1 cellular context compared by ENCODE assay signal in the genomic region with DNA sequence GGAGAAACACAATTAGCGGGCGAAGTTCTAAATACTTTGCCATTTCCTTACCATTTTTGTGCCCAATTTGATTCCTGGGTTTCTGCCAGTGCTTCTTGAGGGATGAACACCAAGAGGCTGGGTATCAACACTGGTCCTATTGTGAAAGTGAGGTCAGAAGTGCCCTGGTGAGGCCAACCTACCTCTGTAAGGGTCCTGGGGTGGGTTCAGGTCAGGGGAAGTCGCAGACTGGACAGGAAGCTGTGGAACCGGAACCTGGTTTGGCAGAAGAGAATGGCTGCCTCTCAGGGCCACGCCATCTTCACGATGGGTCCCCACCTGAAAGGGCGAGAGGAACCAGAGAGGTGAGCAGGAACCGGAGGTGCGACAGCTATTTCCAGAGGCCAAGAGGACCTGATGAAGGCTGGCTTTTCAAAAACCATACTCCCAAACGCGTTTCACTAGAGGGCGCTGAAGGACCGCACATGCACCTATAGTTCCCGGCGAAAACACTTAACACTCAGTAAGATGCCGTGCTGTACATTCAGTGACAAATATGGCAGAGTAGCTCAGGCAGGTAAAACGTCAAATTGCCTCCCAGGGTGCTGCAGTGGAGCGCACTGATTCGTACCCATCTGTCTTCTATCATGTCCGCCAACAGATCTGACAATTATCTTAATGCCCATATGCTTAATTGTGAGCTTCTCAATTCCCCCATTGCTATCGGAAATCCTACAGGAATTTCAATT.
A peak's percentile ranks its signal among the peaks of the same experiment; 100 is the strongest.
TF ChIP-seq lines count a peak whose summit lies in the region.

No MANE protein-coding gene starts in this region.

TF ChIP-seq in HEK293, 187 proteins besides CTCF, POLR2A, EP300 and RAD21 (continued from another document):
- TF ChIP-seq, protein P1, sequence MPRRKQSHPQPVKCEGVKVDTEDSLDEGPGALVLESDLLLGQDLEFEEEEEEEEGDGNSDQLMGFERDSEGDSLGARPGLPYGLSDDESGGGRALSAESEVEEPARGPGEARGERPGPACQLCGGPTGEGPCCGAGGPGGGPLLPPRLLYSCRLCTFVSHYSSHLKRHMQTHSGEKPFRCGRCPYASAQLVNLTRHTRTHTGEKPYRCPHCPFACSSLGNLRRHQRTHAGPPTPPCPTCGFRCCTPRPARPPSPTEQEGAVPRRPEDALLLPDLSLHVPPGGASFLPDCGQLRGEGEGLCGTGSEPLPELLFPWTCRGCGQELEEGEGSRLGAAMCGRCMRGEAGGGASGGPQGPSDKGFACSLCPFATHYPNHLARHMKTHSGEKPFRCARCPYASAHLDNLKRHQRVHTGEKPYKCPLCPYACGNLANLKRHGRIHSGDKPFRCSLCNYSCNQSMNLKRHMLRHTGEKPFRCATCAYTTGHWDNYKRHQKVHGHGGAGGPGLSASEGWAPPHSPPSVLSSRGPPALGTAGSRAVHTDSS (tag by site-specific recombination; IDR thresholded peaks at IDR 0.05): peak; percentile 55; the same call in 1 of the 2 replicates
- TF ChIP-seq, protein P2, sequence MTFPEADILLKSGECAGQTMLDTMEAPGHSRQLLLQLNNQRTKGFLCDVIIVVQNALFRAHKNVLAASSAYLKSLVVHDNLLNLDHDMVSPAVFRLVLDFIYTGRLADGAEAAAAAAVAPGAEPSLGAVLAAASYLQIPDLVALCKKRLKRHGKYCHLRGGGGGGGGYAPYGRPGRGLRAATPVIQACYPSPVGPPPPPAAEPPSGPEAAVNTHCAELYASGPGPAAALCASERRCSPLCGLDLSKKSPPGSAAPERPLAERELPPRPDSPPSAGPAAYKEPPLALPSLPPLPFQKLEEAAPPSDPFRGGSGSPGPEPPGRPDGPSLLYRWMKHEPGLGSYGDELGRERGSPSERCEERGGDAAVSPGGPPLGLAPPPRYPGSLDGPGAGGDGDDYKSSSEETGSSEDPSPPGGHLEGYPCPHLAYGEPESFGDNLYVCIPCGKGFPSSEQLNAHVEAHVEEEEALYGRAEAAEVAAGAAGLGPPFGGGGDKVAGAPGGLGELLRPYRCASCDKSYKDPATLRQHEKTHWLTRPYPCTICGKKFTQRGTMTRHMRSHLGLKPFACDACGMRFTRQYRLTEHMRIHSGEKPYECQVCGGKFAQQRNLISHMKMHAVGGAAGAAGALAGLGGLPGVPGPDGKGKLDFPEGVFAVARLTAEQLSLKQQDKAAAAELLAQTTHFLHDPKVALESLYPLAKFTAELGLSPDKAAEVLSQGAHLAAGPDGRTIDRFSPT (tag by site-specific recombination; IDR thresholded peaks at IDR 0.05): no peak
- TF ChIP-seq KLF9 (tag by site-specific recombination; IDR thresholded peaks at IDR 0.05; ENCODE audit: low read depth): no peak
- TF ChIP-seq PRDM1 (tag by site-specific recombination; IDR thresholded peaks at IDR 0.05): peak; percentile 50
- TF ChIP-seq, protein P3, sequence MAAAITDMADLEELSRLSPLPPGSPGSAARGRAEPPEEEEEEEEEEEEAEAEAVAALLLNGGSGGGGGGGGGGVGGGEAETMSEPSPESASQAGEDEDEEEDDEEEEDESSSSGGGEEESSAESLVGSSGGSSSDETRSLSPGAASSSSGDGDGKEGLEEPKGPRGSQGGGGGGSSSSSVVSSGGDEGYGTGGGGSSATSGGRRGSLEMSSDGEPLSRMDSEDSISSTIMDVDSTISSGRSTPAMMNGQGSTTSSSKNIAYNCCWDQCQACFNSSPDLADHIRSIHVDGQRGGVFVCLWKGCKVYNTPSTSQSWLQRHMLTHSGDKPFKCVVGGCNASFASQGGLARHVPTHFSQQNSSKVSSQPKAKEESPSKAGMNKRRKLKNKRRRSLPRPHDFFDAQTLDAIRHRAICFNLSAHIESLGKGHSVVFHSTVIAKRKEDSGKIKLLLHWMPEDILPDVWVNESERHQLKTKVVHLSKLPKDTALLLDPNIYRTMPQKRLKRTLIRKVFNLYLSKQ (tag by site-specific recombination; IDR thresholded peaks at IDR 0.05; ENCODE audit: borderline replicate concordance): no peak
- TF ChIP-seq ZFP37 (tag by site-specific recombination; IDR thresholded peaks at IDR 0.05): 0 out of 2 replicates have a peak, but pooled peaks have one; percentile 49
- no peak for TF ChIP-seq ZNF629 (tag by site-specific recombination; IDR thresholded peaks at IDR 0.05)
- peak; percentile 87 for TF ChIP-seq ZNF654 (tag by site-specific recombination; IDR thresholded peaks at IDR 0.05; ENCODE audit: low read depth)
- peak; percentile 49; the same call in 1 of the 2 replicates for TF ChIP-seq ZNF501 (tag by site-specific recombination; IDR thresholded peaks at IDR 0.05)
- TF ChIP-seq ZNF37A (tag by site-specific recombination; IDR thresholded peaks at IDR 0.05): no peak
- TF ChIP-seq, protein P4, sequence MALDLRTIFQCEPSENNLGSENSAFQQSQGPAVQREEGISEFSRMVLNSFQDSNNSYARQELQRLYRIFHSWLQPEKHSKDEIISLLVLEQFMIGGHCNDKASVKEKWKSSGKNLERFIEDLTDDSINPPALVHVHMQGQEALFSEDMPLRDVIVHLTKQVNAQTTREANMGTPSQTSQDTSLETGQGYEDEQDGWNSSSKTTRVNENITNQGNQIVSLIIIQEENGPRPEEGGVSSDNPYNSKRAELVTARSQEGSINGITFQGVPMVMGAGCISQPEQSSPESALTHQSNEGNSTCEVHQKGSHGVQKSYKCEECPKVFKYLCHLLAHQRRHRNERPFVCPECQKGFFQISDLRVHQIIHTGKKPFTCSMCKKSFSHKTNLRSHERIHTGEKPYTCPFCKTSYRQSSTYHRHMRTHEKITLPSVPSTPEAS (tag by site-specific recombination; IDR thresholded peaks at IDR 0.05): no peak
- no peak for TF ChIP-seq ZNF146 (tag by site-specific recombination; IDR thresholded peaks at IDR 0.05)
